1 cellular context compared by ENCODE assay signal in the genomic region with DNA sequence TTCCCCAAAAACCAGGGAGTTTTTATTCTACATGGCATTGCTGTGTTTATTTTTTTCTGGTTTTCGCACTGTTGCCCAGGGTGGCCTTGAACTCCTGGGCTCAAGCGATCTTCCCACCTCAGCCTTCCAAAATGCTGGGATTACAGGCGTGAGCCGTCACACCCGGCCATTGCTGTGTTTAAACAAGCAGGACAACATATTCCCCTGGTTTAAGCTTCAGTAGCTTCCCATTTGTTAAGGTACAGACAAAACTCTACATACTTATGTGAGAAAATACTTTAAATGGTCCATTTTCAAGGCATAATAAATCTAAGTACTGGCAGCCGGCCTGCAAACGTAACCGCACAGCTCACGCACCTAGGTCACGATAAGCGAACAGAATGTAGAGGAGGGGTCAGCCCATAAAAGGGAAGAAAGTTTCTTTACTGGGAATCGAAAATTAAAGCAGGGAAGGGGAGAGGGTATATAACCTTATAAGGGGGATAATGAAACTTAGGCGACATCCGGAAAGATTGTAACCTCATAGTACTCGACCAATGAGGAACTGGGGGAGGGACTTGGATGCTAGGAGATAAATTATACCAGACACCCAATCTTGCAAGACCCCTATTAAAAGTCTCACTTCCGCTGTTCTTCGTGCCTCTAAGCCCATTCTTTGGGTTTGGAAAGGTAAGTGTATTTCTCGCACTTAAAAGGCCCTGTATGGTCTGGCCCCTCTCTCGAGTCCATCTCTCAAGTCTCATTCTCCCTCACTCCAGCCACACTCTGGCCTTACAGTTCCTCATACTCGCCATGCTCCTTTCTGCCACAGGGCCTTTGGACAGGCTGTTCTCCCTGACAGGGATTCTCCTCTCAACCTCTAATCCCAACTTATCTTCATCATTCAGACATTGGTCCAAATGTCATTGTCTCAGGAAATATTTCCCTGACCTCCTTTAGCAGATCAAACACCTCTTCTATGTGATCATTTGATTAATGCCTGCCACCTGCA.
TF ChIP-seq lines count a peak whose summit lies in the region.

No MANE protein-coding gene starts in this region.

TF ChIP-seq in HepG2, 621 proteins besides CTCF, POLR2A, EP300 and RAD21 (continued from another document and continues in another):
- TF ChIP-seq, protein P1, sequence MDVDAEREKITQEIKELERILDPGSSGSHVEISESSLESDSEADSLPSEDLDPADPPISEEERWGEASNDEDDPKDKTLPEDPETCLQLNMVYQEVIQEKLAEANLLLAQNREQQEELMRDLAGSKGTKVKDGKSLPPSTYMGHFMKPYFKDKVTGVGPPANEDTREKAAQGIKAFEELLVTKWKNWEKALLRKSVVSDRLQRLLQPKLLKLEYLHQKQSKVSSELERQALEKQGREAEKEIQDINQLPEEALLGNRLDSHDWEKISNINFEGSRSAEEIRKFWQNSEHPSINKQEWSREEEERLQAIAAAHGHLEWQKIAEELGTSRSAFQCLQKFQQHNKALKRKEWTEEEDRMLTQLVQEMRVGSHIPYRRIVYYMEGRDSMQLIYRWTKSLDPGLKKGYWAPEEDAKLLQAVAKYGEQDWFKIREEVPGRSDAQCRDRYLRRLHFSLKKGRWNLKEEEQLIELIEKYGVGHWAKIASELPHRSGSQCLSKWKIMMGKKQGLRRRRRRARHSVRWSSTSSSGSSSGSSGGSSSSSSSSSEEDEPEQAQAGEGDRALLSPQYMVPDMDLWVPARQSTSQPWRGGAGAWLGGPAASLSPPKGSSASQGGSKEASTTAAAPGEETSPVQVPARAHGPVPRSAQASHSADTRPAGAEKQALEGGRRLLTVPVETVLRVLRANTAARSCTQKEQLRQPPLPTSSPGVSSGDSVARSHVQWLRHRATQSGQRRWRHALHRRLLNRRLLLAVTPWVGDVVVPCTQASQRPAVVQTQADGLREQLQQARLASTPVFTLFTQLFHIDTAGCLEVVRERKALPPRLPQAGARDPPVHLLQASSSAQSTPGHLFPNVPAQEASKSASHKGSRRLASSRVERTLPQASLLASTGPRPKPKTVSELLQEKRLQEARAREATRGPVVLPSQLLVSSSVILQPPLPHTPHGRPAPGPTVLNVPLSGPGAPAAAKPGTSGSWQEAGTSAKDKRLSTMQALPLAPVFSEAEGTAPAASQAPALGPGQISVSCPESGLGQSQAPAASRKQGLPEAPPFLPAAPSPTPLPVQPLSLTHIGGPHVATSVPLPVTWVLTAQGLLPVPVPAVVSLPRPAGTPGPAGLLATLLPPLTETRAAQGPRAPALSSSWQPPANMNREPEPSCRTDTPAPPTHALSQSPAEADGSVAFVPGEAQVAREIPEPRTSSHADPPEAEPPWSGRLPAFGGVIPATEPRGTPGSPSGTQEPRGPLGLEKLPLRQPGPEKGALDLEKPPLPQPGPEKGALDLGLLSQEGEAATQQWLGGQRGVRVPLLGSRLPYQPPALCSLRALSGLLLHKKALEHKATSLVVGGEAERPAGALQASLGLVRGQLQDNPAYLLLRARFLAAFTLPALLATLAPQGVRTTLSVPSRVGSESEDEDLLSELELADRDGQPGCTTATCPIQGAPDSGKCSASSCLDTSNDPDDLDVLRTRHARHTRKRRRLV (CRISPR knock-in tag; IDR thresholded peaks at IDR 0.05): no peak
- TF ChIP-seq ZFAT (CRISPR knock-in tag; conservative IDR thresholded peaks at IDR 0.05): no peak
- TF ChIP-seq MAFF (IDR thresholded peaks at IDR 0.05; ENCODE audit: low read depth, low read length): no peak
- peak; percentile 85 for TF ChIP-seq ZNF501 (CRISPR knock-in tag; IDR thresholded peaks at IDR 0.05)
- 0 out of 2 replicates have a peak, but pooled peaks have one; percentile 2 for TF ChIP-seq ZNF33A (CRISPR knock-in tag; IDR thresholded peaks at IDR 0.05; ENCODE audit: borderline replicate concordance)
- no peak for TF ChIP-seq TEAD3 (CRISPR knock-in tag; optimal IDR thresholded peaks at IDR 0.05; ENCODE audit: borderline replicate concordance)
- peak; percentile 7; the same call in 1 of the 2 replicates for TF ChIP-seq ATF1 (CRISPR knock-in tag; IDR thresholded peaks at IDR 0.05)
- 0 out of 2 replicates have a peak, but pooled peaks have one; percentile 27 for TF ChIP-seq TARDBP (CRISPR knock-in tag; IDR thresholded peaks at IDR 0.05)
- no peak for TF ChIP-seq ZNF350 (CRISPR knock-in tag; IDR thresholded peaks at IDR 0.05; ENCODE audit: borderline replicate concordance, low read depth)
- no peak for TF ChIP-seq MYNN (CRISPR knock-in tag; IDR thresholded peaks at IDR 0.05; ENCODE audit: low read depth)
- no peak for TF ChIP-seq ZNF12 (CRISPR knock-in tag; IDR thresholded peaks at IDR 0.05)
- peak; percentile 43; the same call in 1 of the 2 replicates for TF ChIP-seq ZNF160 (CRISPR knock-in tag; IDR thresholded peaks at IDR 0.05)
- no peak for TF ChIP-seq SNAI1 (CRISPR knock-in tag; IDR thresholded peaks at IDR 0.05; ENCODE audit: borderline replicate concordance)
- TF ChIP-seq KDM4B (CRISPR knock-in tag; IDR thresholded peaks at IDR 0.05): no peak
- peak; percentile 2; the same call in 1 of the 2 replicates for TF ChIP-seq ZNF558 (CRISPR knock-in tag; IDR thresholded peaks at IDR 0.05; ENCODE audit: borderline replicate concordance)
- TF ChIP-seq, protein P2, sequence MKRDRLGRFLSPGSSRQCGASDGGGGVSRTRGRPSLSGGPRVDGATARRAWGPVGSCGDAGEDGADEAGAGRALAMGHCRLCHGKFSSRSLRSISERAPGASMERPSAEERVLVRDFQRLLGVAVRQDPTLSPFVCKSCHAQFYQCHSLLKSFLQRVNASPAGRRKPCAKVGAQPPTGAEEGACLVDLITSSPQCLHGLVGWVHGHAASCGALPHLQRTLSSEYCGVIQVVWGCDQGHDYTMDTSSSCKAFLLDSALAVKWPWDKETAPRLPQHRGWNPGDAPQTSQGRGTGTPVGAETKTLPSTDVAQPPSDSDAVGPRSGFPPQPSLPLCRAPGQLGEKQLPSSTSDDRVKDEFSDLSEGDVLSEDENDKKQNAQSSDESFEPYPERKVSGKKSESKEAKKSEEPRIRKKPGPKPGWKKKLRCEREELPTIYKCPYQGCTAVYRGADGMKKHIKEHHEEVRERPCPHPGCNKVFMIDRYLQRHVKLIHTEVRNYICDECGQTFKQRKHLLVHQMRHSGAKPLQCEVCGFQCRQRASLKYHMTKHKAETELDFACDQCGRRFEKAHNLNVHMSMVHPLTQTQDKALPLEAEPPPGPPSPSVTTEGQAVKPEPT (CRISPR knock-in tag; IDR thresholded peaks at IDR 0.05; ENCODE audit: low read depth): no peak
- 0 out of 2 replicates have a peak, but pooled peaks have one; percentile 8 for TF ChIP-seq ZNF331 (CRISPR knock-in tag; IDR thresholded peaks at IDR 0.05)
- TF ChIP-seq, protein P3, sequence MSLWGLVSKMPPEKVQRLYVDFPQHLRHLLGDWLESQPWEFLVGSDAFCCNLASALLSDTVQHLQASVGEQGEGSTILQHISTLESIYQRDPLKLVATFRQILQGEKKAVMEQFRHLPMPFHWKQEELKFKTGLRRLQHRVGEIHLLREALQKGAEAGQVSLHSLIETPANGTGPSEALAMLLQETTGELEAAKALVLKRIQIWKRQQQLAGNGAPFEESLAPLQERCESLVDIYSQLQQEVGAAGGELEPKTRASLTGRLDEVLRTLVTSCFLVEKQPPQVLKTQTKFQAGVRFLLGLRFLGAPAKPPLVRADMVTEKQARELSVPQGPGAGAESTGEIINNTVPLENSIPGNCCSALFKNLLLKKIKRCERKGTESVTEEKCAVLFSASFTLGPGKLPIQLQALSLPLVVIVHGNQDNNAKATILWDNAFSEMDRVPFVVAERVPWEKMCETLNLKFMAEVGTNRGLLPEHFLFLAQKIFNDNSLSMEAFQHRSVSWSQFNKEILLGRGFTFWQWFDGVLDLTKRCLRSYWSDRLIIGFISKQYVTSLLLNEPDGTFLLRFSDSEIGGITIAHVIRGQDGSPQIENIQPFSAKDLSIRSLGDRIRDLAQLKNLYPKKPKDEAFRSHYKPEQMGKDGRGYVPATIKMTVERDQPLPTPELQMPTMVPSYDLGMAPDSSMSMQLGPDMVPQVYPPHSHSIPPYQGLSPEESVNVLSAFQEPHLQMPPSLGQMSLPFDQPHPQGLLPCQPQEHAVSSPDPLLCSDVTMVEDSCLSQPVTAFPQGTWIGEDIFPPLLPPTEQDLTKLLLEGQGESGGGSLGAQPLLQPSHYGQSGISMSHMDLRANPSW (CRISPR knock-in tag; IDR thresholded peaks at IDR 0.05; ENCODE audit: borderline replicate concordance): no peak
- TF ChIP-seq, protein P4, sequence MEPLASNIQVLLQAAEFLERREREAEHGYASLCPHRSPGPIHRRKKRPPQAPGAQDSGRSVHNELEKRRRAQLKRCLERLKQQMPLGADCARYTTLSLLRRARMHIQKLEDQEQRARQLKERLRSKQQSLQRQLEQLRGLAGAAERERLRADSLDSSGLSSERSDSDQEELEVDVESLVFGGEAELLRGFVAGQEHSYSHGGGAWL (CRISPR knock-in tag; IDR thresholded peaks at IDR 0.05): peak; percentile 47; the same call in 1 of the 2 replicates
- TF ChIP-seq, protein P5, sequence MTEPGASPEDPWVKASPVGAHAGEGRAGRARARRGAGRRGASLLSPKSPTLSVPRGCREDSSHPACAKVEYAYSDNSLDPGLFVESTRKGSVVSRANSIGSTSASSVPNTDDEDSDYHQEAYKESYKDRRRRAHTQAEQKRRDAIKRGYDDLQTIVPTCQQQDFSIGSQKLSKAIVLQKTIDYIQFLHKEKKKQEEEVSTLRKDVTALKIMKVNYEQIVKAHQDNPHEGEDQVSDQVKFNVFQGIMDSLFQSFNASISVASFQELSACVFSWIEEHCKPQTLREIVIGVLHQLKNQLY (CRISPR knock-in tag; IDR thresholded peaks at IDR 0.05): no peak
- peak; percentile 99 for TF ChIP-seq ZBTB38 (CRISPR knock-in tag; IDR thresholded peaks at IDR 0.05)
- TF ChIP-seq HMG20B (CRISPR knock-in tag; conservative IDR thresholded peaks at IDR 0.05): 0 out of 2 replicates have a peak, but pooled peaks have one; percentile 19
- TF ChIP-seq, protein P6, sequence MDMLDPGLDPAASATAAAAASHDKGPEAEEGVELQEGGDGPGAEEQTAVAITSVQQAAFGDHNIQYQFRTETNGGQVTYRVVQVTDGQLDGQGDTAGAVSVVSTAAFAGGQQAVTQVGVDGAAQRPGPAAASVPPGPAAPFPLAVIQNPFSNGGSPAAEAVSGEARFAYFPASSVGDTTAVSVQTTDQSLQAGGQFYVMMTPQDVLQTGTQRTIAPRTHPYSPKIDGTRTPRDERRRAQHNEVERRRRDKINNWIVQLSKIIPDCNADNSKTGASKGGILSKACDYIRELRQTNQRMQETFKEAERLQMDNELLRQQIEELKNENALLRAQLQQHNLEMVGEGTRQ (IDR thresholded peaks at IDR 0.05; ENCODE audit: low read depth, low read length): no peak
- TF ChIP-seq, protein P6 (CRISPR knock-in tag; IDR thresholded peaks at IDR 0.05; ENCODE audit: borderline replicate concordance): peak; percentile 34; the same call in 1 of the 2 replicates
- TF ChIP-seq, protein P7, sequence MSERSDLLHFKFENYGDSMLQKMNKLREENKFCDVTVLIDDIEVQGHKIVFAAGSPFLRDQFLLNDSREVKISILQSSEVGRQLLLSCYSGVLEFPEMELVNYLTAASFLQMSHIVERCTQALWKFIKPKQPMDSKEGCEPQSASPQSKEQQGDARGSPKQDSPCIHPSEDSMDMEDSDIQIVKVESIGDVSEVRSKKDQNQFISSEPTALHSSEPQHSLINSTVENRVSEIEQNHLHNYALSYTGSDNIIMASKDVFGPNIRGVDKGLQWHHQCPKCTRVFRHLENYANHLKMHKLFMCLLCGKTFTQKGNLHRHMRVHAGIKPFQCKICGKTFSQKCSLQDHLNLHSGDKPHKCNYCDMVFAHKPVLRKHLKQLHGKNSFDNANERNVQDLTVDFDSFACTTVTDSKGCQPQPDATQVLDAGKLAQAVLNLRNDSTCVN (CRISPR knock-in tag; IDR thresholded peaks at IDR 0.05; ENCODE audit: borderline replicate concordance): 0 out of 2 replicates have a peak, but pooled peaks have one; percentile 28
- no peak for TF ChIP-seq EED (CRISPR knock-in tag; IDR thresholded peaks at IDR 0.05)
- TF ChIP-seq ZNF44 (CRISPR knock-in tag; IDR thresholded peaks at IDR 0.05): 0 out of 2 replicates have a peak, but pooled peaks have one; percentile 12
- peak; percentile 58; the same call in 1 of the 2 replicates for TF ChIP-seq ZC3H4 (CRISPR knock-in tag; IDR thresholded peaks at IDR 0.05; ENCODE audit: borderline replicate concordance)
- no peak for TF ChIP-seq FOXK1 (CRISPR knock-in tag; IDR thresholded peaks at IDR 0.05; ENCODE audit: borderline replicate concordance, low read depth)
- TF ChIP-seq, protein P8, sequence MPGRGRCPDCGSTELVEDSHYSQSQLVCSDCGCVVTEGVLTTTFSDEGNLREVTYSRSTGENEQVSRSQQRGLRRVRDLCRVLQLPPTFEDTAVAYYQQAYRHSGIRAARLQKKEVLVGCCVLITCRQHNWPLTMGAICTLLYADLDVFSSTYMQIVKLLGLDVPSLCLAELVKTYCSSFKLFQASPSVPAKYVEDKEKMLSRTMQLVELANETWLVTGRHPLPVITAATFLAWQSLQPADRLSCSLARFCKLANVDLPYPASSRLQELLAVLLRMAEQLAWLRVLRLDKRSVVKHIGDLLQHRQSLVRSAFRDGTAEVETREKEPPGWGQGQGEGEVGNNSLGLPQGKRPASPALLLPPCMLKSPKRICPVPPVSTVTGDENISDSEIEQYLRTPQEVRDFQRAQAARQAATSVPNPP (CRISPR knock-in tag; IDR thresholded peaks at IDR 0.05): no peak
- no peak for TF ChIP-seq NFYC (CRISPR knock-in tag; IDR thresholded peaks at IDR 0.05)
- TF ChIP-seq HOXA3 (CRISPR knock-in tag; IDR thresholded peaks at IDR 0.05): peak; percentile 61; the same call in 1 of the 2 replicates
- TF ChIP-seq, protein P9, sequence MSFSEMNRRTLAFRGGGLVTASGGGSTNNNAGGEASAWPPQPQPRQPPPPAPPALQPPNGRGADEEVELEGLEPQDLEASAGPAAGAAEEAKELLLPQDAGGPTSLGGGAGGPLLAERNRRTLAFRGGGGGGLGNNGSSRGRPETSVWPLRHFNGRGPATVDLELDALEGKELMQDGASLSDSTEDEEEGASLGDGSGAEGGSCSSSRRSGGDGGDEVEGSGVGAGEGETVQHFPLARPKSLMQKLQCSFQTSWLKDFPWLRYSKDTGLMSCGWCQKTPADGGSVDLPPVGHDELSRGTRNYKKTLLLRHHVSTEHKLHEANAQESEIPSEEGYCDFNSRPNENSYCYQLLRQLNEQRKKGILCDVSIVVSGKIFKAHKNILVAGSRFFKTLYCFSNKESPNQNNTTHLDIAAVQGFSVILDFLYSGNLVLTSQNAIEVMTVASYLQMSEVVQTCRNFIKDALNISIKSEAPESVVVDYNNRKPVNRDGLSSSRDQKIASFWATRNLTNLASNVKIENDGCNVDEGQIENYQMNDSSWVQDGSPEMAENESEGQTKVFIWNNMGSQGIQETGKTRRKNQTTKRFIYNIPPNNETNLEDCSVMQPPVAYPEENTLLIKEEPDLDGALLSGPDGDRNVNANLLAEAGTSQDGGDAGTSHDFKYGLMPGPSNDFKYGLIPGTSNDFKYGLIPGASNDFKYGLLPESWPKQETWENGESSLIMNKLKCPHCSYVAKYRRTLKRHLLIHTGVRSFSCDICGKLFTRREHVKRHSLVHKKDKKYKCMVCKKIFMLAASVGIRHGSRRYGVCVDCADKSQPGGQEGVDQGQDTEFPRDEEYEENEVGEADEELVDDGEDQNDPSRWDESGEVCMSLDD (CRISPR knock-in tag; IDR thresholded peaks at IDR 0.05; ENCODE audit: borderline replicate concordance): 0 out of 2 replicates have a peak, but pooled peaks have one; percentile 5
- peak; percentile 34 for TF ChIP-seq YY1 (IDR thresholded peaks at IDR 0.05; ENCODE audit: insufficient read depth, insufficient replicate concordance, low read depth, low read length)
- TF ChIP-seq NFATC3 (CRISPR knock-in tag; IDR thresholded peaks at IDR 0.05): 0 out of 2 replicates have a peak, but pooled peaks have one; percentile 50
- 0 out of 2 replicates have a peak, but pooled peaks have one; percentile 69 for TF ChIP-seq ZNF772 (CRISPR knock-in tag; IDR thresholded peaks at IDR 0.05)
